1 cellular context compared by ENCODE assay signal in the genomic region with DNA sequence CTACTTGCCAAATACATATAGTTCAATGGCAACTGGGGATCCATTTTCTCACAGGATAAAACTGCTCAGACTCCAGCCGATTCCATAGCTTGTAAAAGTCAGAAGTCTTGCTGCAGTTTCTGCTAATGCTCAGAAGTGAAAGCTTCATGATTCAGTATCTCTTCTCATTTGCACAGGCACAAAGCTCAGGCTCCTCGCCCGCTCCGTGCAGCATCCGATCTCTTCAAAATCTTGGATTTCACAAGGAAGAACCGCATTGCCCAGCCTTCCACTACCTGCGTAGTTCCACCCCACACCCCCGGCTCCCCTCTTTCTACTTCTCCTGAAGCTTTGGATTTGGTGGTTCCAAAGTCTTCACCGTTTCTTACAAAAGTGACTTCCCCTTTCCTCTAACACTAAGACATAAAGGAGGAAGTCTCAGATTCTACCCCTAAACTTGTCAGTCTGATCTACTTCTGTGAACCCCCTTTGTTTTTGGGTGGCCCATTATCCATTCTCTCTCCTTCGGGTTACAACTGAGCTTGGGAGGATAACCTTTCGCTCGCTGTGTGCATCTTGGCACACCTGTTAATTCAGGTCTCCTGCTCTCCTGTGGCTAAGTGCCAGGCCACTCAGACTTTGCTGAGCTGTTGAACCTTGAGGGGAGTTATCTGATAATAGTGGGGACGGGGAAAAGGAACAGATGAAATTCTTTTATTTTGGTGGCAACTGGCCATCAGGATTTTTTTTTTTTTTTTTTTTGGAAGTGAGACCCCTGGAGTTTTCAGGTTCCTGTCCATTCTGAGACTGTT.
TF ChIP-seq lines count a peak whose summit lies in the region.

No MANE protein-coding gene starts in this region.

TF ChIP-seq in WTC11, 78 proteins besides CTCF, POLR2A, EP300 and RAD21 (continued from another document):
- TF ChIP-seq, protein P1, sequence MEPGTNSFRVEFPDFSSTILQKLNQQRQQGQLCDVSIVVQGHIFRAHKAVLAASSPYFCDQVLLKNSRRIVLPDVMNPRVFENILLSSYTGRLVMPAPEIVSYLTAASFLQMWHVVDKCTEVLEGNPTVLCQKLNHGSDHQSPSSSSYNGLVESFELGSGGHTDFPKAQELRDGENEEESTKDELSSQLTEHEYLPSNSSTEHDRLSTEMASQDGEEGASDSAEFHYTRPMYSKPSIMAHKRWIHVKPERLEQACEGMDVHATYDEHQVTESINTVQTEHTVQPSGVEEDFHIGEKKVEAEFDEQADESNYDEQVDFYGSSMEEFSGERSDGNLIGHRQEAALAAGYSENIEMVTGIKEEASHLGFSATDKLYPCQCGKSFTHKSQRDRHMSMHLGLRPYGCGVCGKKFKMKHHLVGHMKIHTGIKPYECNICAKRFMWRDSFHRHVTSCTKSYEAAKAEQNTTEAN (CRISPR knock-in tag; IDR thresholded peaks at IDR 0.05): no peak
TF ChIP-seq in WTC11: peak in this region for 0.
